8 cellular contexts compared by ENCODE assay signal in genomic region chr16:424623-425081, GRCh38. TPM values are rescaled to one million over a fixed set of nuclear protein-coding genes. Genes with fewer than 3 reads are reported as not detected.
DNase-seq lines count a peak whose midpoint lies in the region; ATAC-seq, FAIRE-seq and TF ChIP-seq lines count a peak whose summit lies in the region.

No MANE protein-coding gene starts in this region.

- peak; percentile 56 for DNase-seq in Caki2 (ENCODE audit: low read depth)
- peak; percentile 62 for DNase-seq in M059J (ENCODE audit: low read depth)
- peak in 1 of 2 donors; percentile 41 for DNase-seq in cardiac fibroblast (ENCODE audit: low read depth in 2 of 2)
- DNase-seq in lower lobe of right lung, result peak; percentile 63
- DNase-seq in tibial nerve (ENCODE audit: low spot score in 2 of 2), result peak in 1 of 2 donors; percentile 33
- no peak for DNase-seq in stimulated activated CD4-positive, alpha-beta T cell treated with anti-CD3 and anti-CD28 coated beads, Interleukin-2, amount 100 ng/mL, for 48 hours
- no peak for DNase-seq in GM12892 (ENCODE audit: insufficient read length)

- FAIRE-seq in GM12892 (lab: Jason Lieb, UNC), result no peak

- H3K36me3 ChIP-seq in lower lobe of right lung (no peaks in the 10 kb centered on the region), tibial nerve (no peaks in the 10 kb centered on the region)

- H3K9me3 ChIP-seq in lower lobe of right lung, result no peaks in the 10 kb centered on the region
- no peaks in the 10 kb centered on the region for H3K9me3 ChIP-seq in tibial nerve

- peak overlapping the region; percentile 93 for H3K27ac ChIP-seq in lower lobe of right lung
- peak overlapping the region; percentile 80 to 98 (median 94) for H3K27ac ChIP-seq in tibial nerve

- 18 to 29% methylated on average over 10 to 15 of the region's 31 CpGs for WGBS in tibial nerve, 2 donors

- TF ChIP-seq CTCF in cardiac fibroblast (IDR thresholded peaks at IDR 0.05; ENCODE audit: low read depth, low read length) (no peak), lower lobe of right lung (IDR thresholded peaks at IDR 0.05) (no peak), tibial nerve (IDR thresholded peaks at IDR 0.05) (no peak)

- TF ChIP-seq EP300 in tibial nerve (IDR thresholded peaks at IDR 0.05), result no peak

- H3K27me3 ChIP-seq in lower lobe of right lung (ENCODE audit: low read depth) (no peaks in the 10 kb centered on the region), tibial nerve (no peaks in the 10 kb centered on the region)

- peak; percentile 56 for ATAC-seq in lower lobe of right lung
- ATAC-seq in HG03565 (IDR thresholded peaks at IDR 0.05; ENCODE audit: unreplicated experiment), result no peak

- TF ChIP-seq POLR2A in tibial nerve (IDR thresholded peaks at IDR 0.05) (no peak), GM12892 (IDR thresholded peaks at IDR 0.05; ENCODE audit: low read depth, low read length) (no peak)

- in situ Hi-C loops in Caki2 (cut with HindIII; ENCODE audit: low pct_unique_long_range_greater_than_20kb, low sequenced_read_pairs), result no loop called here

- H3K4me3 ChIP-seq in cardiac fibroblast (replicated peaks in 1 of 2; ENCODE audit: low read depth in 2 of 2, low read length in 2 of 2) (peak overlapping the region; percentile 17 to 75), lower lobe of right lung (peak overlapping the region; percentile 78), tibial nerve (peak overlapping the region; percentile 42 to 88 (median 61))

- intact Hi-C loops in lower lobe of right lung (cut with DNase I), result no loop called here

- H3K4me1 ChIP-seq in lower lobe of right lung (peaks cover 36% of the 10 kb centered on the region), tibial nerve (peaks cover 0 to 41% (median 20%) of the 10 kb centered on the region in 4 donors)

RNA-seq across cellular contexts. Expression of gene RAB11FIP3, which starts 0.8 kb away (rescaled TPM):
- total RNA-seq in Caki2 (2014; rRNA removed; shearing (Covaris generic); ENCODE audit: low replicate concordance), result 37.5 and 77.1 TPM in 2 replicates
- total RNA-seq in M059J (2014; rRNA removed; shearing (Covaris generic)), result 14.0 and 21.1 TPM in 2 replicates
- total RNA-seq in lower lobe of right lung (32.2 TPM), tibial nerve (100 to 1,000 TPM in 1 of 4 donors, 10 to 100 TPM in 3; 30.2 to 128 (median 54.6) TPM)
- polyA plus RNA-seq in GM12892 (2012; ENCODE audit: missing spikeins), result 21.3 TPM

RNA-seq across cellular contexts. Expression of gene DECR2, which starts 23.0 kb away (rescaled TPM):
- total RNA-seq in Caki2 (2014; rRNA removed; shearing (Covaris generic); ENCODE audit: low replicate concordance), result 9.8 and 33.7 TPM in 2 replicates
- total RNA-seq in M059J (2014; rRNA removed; shearing (Covaris generic)), result 2.2 and 6.6 TPM in 2 replicates
- total RNA-seq in lower lobe of right lung (10.1 TPM), tibial nerve (10 to 100 TPM; 20.3 to 68.4 (median 33.6) TPM)
- 7.7 TPM for polyA plus RNA-seq in GM12892 (2012; ENCODE audit: missing spikeins)

RNA-seq across cellular contexts. Expression of gene NME4, which starts 27.7 kb away (rescaled TPM):
- 42.0 and 59.6 TPM in 2 replicates for total RNA-seq in Caki2 (2014; rRNA removed; shearing (Covaris generic); ENCODE audit: low replicate concordance)
- total RNA-seq in M059J (2014; rRNA removed; shearing (Covaris generic)), result 92.0 and 101 TPM in 2 replicates
- 42.3 TPM for total RNA-seq in lower lobe of right lung
- 10 to 100 TPM; 26.7 to 99.6 (median 47.8) TPM for total RNA-seq in tibial nerve
- polyA plus RNA-seq in GM12892 (2012; ENCODE audit: missing spikeins), result 84.7 TPM

RNA-seq across cellular contexts. Expression of gene PGAP6, which starts 42.9 kb away (rescaled TPM):
- 100.0 and 111 TPM in 2 replicates for total RNA-seq in Caki2 (2014; rRNA removed; shearing (Covaris generic); ENCODE audit: low replicate concordance)
- total RNA-seq in M059J (2014; rRNA removed; shearing (Covaris generic)), result 54.9 and 71.2 TPM in 2 replicates
- 55.8 TPM for total RNA-seq in lower lobe of right lung
- total RNA-seq in tibial nerve, result 10 to 100 TPM; 22.7 to 69.3 (median 36.7) TPM
- polyA plus RNA-seq in GM12892 (2012; ENCODE audit: missing spikeins), result 20.9 TPM

RNA-seq across cellular contexts. Expression of gene MRPL28, which starts 54.3 kb away (rescaled TPM):
- 320 and 357 TPM in 2 replicates for total RNA-seq in Caki2 (2014; rRNA removed; shearing (Covaris generic); ENCODE audit: low replicate concordance)
- total RNA-seq in M059J (2014; rRNA removed; shearing (Covaris generic)), result 162 and 177 TPM in 2 replicates
- total RNA-seq in lower lobe of right lung (43.4 TPM), tibial nerve (10 to 100 TPM; 45.1 to 79.5 (median 65.3) TPM)
- 59.7 TPM for polyA plus RNA-seq in GM12892 (2012; ENCODE audit: missing spikeins)

Comparison
In these comparisons a context has a peak if more than half of its experiments do, and no peak if none do; other contexts are left out.
1. DNase-seq: peak in Caki2 (single experiment), M059J (single experiment) and lower lobe of right lung (single experiment); none in stimulated activated CD4-positive, alpha-beta T cell treated with anti-CD3 and anti-CD28 coated beads, Interleukin-2, amount 100 ng/mL, for 48 hours (0 of 2) and GM12892 (single experiment).
2. Peak in every context shown above with its lines, with median percentiles within 50 percentile points of each other: H3K4me3 ChIP-seq.